In the genomic region with DNA sequence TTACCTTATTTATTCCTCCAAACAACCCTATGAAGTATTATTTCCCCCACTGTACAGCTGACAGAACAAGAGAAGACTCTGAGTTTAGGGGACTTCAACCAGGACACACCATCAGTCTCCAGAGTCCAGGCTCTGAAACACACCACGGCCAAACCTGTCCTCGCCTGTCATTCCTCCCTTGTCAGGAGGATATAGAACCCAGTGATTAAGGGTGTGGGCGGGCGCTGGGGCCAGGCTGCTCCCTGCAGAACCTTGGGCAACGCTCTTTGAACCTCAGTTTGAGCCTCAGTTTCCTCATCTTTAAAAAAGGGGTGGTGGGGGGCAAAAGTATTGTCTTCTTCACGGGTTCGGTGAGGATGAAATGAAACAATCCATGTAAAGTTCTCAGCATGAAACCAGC, we compare ENCODE assay signal across 15 cellular contexts. TPM values are rescaled to one million over a fixed set of nuclear protein-coding genes. Genes with fewer than 3 reads are reported as not detected.
A peak's percentile ranks its signal among the peaks of the same experiment; 100 is the strongest.
DNase-seq lines count a peak whose midpoint lies in the region; ATAC-seq and TF ChIP-seq lines count a peak whose summit lies in the region.
"Had no signal": no experiment of that assay in that cellular context is flagged by ENCODE, and none has a peak within 500 bp of the region (broad histone marks: within the 10 kb centered on the region; RNA-seq: fewer than 3 reads in every experiment).

No MANE protein-coding gene starts in this region.

- WGBS in heart right ventricle, 2 donors, result 61 to 63% methylated on average over 7 of the region's 7 CpGs

- H3K36me3 ChIP-seq in heart right ventricle (no peaks in the 10 kb centered on the region), right atrium auricular region (no peaks in the 10 kb centered on the region), neural progenitor cell (no peaks in the 10 kb centered on the region)
- H3K36me3 ChIP-seq: SJSA1 had no signal

- DNase-seq in heart right ventricle (no peak), right atrium auricular region (ENCODE audit: low spot score) (no peak), neural progenitor cell (ENCODE audit: low spot score) (no peak), type B pancreatic cell (ENCODE audit: extremely low spot score, unreplicated experiment) (no peak), activated gamma-delta T cell treated with Interleukin-2 at 50 U/mL for 16 hours (no peak), SHP77 treated with DMSO at 0.1 percent for 48 hours (lab: John Stamatoyannopoulos, UW) (no peak), ACHN (no peak)
- DNase-seq: IMR-90, NCI-H1105 treated with DMSO at 0.1 percent for 48 hours had no signal

- no peaks in the 10 kb centered on the region for H3K79me2 ChIP-seq in neural progenitor cell (ENCODE audit: low read depth)

- in situ Hi-C loops in ACHN (cut with HindIII; ENCODE audit: low pct_ligation_motif_present, low pct_unique_long_range_greater_than_20kb, low sequenced_read_pairs), result no loop called here

- H3K27ac Mint-ChIP-seq in neural progenitor cell, result no peak overlapping the region
- no peak overlapping the region for H3K27ac Mint-ChIP-seq in type B pancreatic cell
- H3K27ac Mint-ChIP-seq: activated T-helper 2 cell treated with anti-CD3 and anti-CD28 coated beads, Interferon-gamma antibody, Interleukin-2, Interleukin-4, amounts not matched to agents 10 μg/mL and 5 μg/mL and 100 μg/mL, durations not matched to agents 14 hours and 24 hours and 36 hours had no signal

- H3K4me1 ChIP-seq in heart right ventricle, result peaks cover 0 to 20% (median 12%) of the 10 kb centered on the region in 9 donors
- H3K4me1 ChIP-seq in right atrium auricular region, result peaks cover 0 to 10% of the 10 kb centered on the region in 2 donors
- H3K4me1 ChIP-seq in neural progenitor cell, result peaks cover 11% of the 10 kb centered on the region

- TF ChIP-seq CTCF in heart right ventricle (IDR thresholded peaks at IDR 0.05), result no peak
- no peak for TF ChIP-seq CTCF in right atrium auricular region (IDR thresholded peaks at IDR 0.05)
- TF ChIP-seq CTCF in neural progenitor cell (IDR thresholded peaks at IDR 0.05), result no peak
- TF ChIP-seq CTCF in type B pancreatic cell (conservative IDR thresholded peaks at IDR 0.05), result no peak

- H3K27me3 ChIP-seq in heart right ventricle (peaks cover 0 to 28% (median 14%) of the 10 kb centered on the region in 7 donors), right atrium auricular region (no peaks in the 10 kb centered on the region), neural progenitor cell (peaks cover 51% of the 10 kb centered on the region)
- H3K27me3 ChIP-seq: SJSA1 had no signal

- peaks cover 18% of the 10 kb centered on the region for H3F3A ChIP-seq in neural progenitor cell (ENCODE audit: low read depth)

- intact Hi-C loops in heart right ventricle (cut with DNase I), result loop anchor here in 3 of 10 donors (2.0 to 10.0 kb wide), 3 partner anchors 50 to 120 kb away; a partner anchor contains a TSS

- H3K4me3 Mint-ChIP-seq in neural progenitor cell, result no peak overlapping the region
- peak overlapping the region; percentile 90 for H3K4me3 Mint-ChIP-seq in type B pancreatic cell

- H3K4me1 Mint-ChIP-seq in neural progenitor cell (peaks cover 18% of the 10 kb centered on the region), type B pancreatic cell (ENCODE audit: unreplicated experiment) (peaks cover 13% of the 10 kb centered on the region)

- no peaks in the 10 kb centered on the region for H3K9me3 ChIP-seq in heart right ventricle
- H3K9me3 ChIP-seq in right atrium auricular region, result no peaks in the 10 kb centered on the region
- H3K9me3 ChIP-seq in neural progenitor cell (ENCODE audit: low read depth), result no peaks in the 10 kb centered on the region
- H3K9me3 ChIP-seq: SJSA1 had no signal

- H3K27ac ChIP-seq in heart right ventricle (peak overlapping the region in 9 of 10 donors; percentile 5 to 71 (median 56)), right atrium auricular region (peak overlapping the region in 1 of 2 donors; percentile 39), neural progenitor cell (no peak overlapping the region)
- H3K27ac ChIP-seq: SJSA1 had no signal

- no peaks in the 10 kb centered on the region for H4K20me1 ChIP-seq in neural progenitor cell (ENCODE audit: low read depth)

- no peak overlapping the region for H2AFZ ChIP-seq in neural progenitor cell (replicated peaks)

- ATAC-seq in heart right ventricle (peak in 3 of 8 donors; percentile 10 to 51 (median 45)), esophagus mucosa (peak; percentile 40)

- peaks cover 19% of the 10 kb centered on the region for H3K27me3 Mint-ChIP-seq in neural progenitor cell (ENCODE audit: insufficient read depth, low read depth)
- peaks cover 5% of the 10 kb centered on the region for H3K27me3 Mint-ChIP-seq in type B pancreatic cell

- H3K9ac ChIP-seq in neural progenitor cell, result no peak overlapping the region

- H3K36me3 Mint-ChIP-seq in neural progenitor cell (no peaks in the 10 kb centered on the region), type B pancreatic cell (no peaks in the 10 kb centered on the region)

- H3K9me3 Mint-ChIP-seq in neural progenitor cell (no peaks in the 10 kb centered on the region), type B pancreatic cell (no peaks in the 10 kb centered on the region)
- H3K9me3 Mint-ChIP-seq: activated T-helper 2 cell treated with anti-CD3 and anti-CD28 coated beads, Interferon-gamma antibody, Interleukin-2, Interleukin-4, amounts not matched to agents 10 μg/mL and 5 μg/mL and 100 μg/mL, durations not matched to agents 14 hours and 24 hours and 36 hours had no signal

- H3K4me3 ChIP-seq in heart right ventricle (peak overlapping the region; percentile 36 to 62 (median 55)), right atrium auricular region (peak overlapping the region in 1 of 2 donors; percentile 52), neural progenitor cell (peak overlapping the region; percentile 49)
- H3K4me3 ChIP-seq: SJSA1 had no signal

- no peak overlapping the region for H3K4me2 ChIP-seq in neural progenitor cell

RNA-seq across cellular contexts. Expression of a gene that starts 9.4 kb away (rescaled TPM):
- total RNA-seq in heart right ventricle (10 to 100 TPM; 29.9 to 74.5 (median 53.8) TPM), right atrium auricular region (100 to 1,000 TPM in 1 of 2 donors, 10 to 100 TPM in 1; 31.2 to 104 TPM), esophagus mucosa (8.7 TPM), neural progenitor cell (ENCODE audit: low replicate concordance) (41.4 and 54.1 TPM in 2 replicates), type B pancreatic cell (ENCODE audit: low replicate concordance) (15.9 and 26.8 TPM in 2 replicates)
- 10 to 100 TPM in 1 of 2 donors, 1 to 10 TPM in 1; 7.0 to 30.9 TPM for polyA plus RNA-seq in heart right ventricle

RNA-seq across cellular contexts. Expression of a gene that starts 34.2 kb away (rescaled TPM):
- total RNA-seq in heart right ventricle (not detected), right atrium auricular region (not detected), esophagus mucosa (not detected), neural progenitor cell (ENCODE audit: low replicate concordance) (0.40 TPM in 1 of 2 replicates, not detected in the other), type B pancreatic cell (ENCODE audit: low replicate concordance) (not detected in 2 replicates)
- not detected for polyA plus RNA-seq in heart right ventricle
- total RNA-seq: activated T-helper 2 cell treated with anti-CD3 and anti-CD28 coated beads, Interferon-gamma antibody, Interleukin-2, Interleukin-4, amounts not matched to agents 10 μg/mL and 5 μg/mL and 100 μg/mL, durations not matched to agents 14 hours and 24 hours and 36 hours; aorta; Calu3; IMR-90; mononuclear cell; SJSA1 had no signal
- polyA plus RNA-seq: aorta, IMR-90 had no signal

RNA-seq across cellular contexts. Expression of a gene that starts 47.3 kb away (rescaled TPM):
- total RNA-seq in heart right ventricle (1 to 10 TPM in 9 of 10 donors, under 1 TPM in 1; 0.93 to 6.3 (median 2.1) TPM), right atrium auricular region (1 to 10 TPM in 1 of 2 donors, under 1 TPM in 1; 0.52 to 1.3 TPM), esophagus mucosa (19.7 TPM), neural progenitor cell (ENCODE audit: low replicate concordance) (7.8 and 13.0 TPM in 2 replicates), type B pancreatic cell (ENCODE audit: low replicate concordance) (16.5 and 50.5 TPM in 2 replicates)
- polyA plus RNA-seq in heart right ventricle, result 1 to 10 TPM in 1 of 2 donors, under 1 TPM in 1; 0.84 to 5.7 TPM
- total RNA-seq: IMR-90 had no signal

RNA-seq across cellular contexts. Expression of a gene that starts 53.0 kb away (rescaled TPM):
- total RNA-seq in heart right ventricle (not detected), right atrium auricular region (not detected), esophagus mucosa (0.16 TPM), neural progenitor cell (ENCODE audit: low replicate concordance) (0.67 and 2.1 TPM in 2 replicates), type B pancreatic cell (ENCODE audit: low replicate concordance) (not detected in 2 replicates)
- polyA plus RNA-seq in heart right ventricle, result under 1 TPM in 1 of 2 donors, not detected in 1; 0.46 TPM
- total RNA-seq: activated T-helper 2 cell treated with anti-CD3 and anti-CD28 coated beads, Interferon-gamma antibody, Interleukin-2, Interleukin-4, amounts not matched to agents 10 μg/mL and 5 μg/mL and 100 μg/mL, durations not matched to agents 14 hours and 24 hours and 36 hours; aorta; Calu3; IMR-90; mononuclear cell had no signal
- polyA plus RNA-seq: IMR-90 had no signal

RNA-seq across cellular contexts. Expression of a gene that starts 54.9 kb away (rescaled TPM):
- total RNA-seq in heart right ventricle (10 to 100 TPM; 10.7 to 26.0 (median 18.3) TPM), right atrium auricular region (10 to 100 TPM; 12.8 to 30.5 TPM), esophagus mucosa (37.9 TPM), neural progenitor cell (ENCODE audit: low replicate concordance) (3.3 and 13.3 TPM in 2 replicates), type B pancreatic cell (ENCODE audit: low replicate concordance) (29.7 and 34.9 TPM in 2 replicates)
- polyA plus RNA-seq in heart right ventricle, result 100 to 1,000 TPM in 1 of 2 donors, 10 to 100 TPM in 1; 45.6 to 159 TPM
